Comparison of ENCODE assay signal across 29 cellular contexts in genomic region chr15:80308002-80308401, GRCh38. TPM values are rescaled to one million over a fixed set of nuclear protein-coding genes. Genes with fewer than 3 reads are reported as not detected.
A peak's percentile ranks its signal among the peaks of the same experiment; 100 is the strongest.
DNase-seq lines count a peak whose midpoint lies in the region; ATAC-seq lines count a peak whose summit lies in the region.
"Had no signal": no experiment of that assay in that cellular context is flagged by ENCODE, and none has a peak within 500 bp of the region (broad histone marks: within the 10 kb centered on the region; RNA-seq: fewer than 3 reads in every experiment).

No MANE protein-coding gene starts in this region.

- no peak overlapping the region for H3K27ac ChIP-seq in substantia nigra (ENCODE audit: low read depth, low read length, poor library complexity, severe bottlenecking)
- H3K27ac ChIP-seq: upper lobe of left lung had no signal

- DNase-seq in NCI-H1436 (lab: John Stamatoyannopoulos, UW), result peak; percentile 4
- DNase-seq in NCI-H1436 treated with DMSO at 0.1 percent for 48 hours (lab: John Stamatoyannopoulos, UW), result no peak
- DNase-seq in HuH-7.5 (ENCODE audit: low spot score), result peak; percentile 34
- peak; percentile 62 for DNase-seq in SK-N-DZ (ENCODE audit: low spot score)
- peak; percentile 21 for DNase-seq in left kidney (ENCODE audit: low read depth, low spot score)
- no peak for DNase-seq in substantia nigra (lab: John Stamatoyannopoulos, UW)
- no peak for DNase-seq in amygdala (lab: John Stamatoyannopoulos, UW)
- DNase-seq: 8988T; activated CD4-positive, alpha-beta T cell treated with anti-CD3 and anti-CD28 coated beads, Interleukin-2, amount 50 U/mL, for 48 hours; activated CD4-positive, CD25-positive, alpha-beta regulatory T cell; activated CD8-positive, alpha-beta memory T cell treated with anti-CD3 and anti-CD28 coated beads, Interleukin-2, amount 50 U/mL, for 4 hours; activated naive CD8-positive, alpha-beta T cell treated with anti-CD3 and anti-CD28 coated beads for 36 hours; AML-193; caudate nucleus; CD8-positive, alpha-beta T cell; DMS79; glutamatergic neuron; H7; naive thymus-derived CD8-positive, alpha-beta T cell; NCI-H1048; NCI-H2029 treated with DMSO at 0.1 percent for 48 hours; NCI-H446 treated with DMSO at 0.1 percent for 48 hours; retina; small intestine; stimulated activated CD4-positive, alpha-beta T cell treated with anti-CD3 and anti-CD28 coated beads, Interleukin-1b, Interleukin-23, amount 100 ng/mL, for 48 hours; T-helper 9 cell had no signal

- ATAC-seq in GM21528 (IDR thresholded peaks at IDR 0.05; ENCODE audit: low FRiP score, unreplicated experiment), result no peak
- ATAC-seq: CD8-positive, alpha-beta T cell; left lobe of liver; naive thymus-derived CD8-positive, alpha-beta T cell had no signal

RNA-seq across cellular contexts. Expression of gene CTXND1, which starts 56.0 kb away (rescaled TPM):
- not detected in 2 replicates for polyA plus RNA-seq in SK-N-DZ (2014; cell fraction: cytosol; rRNA removed)
- polyA plus RNA-seq in SK-N-DZ (2014; cell fraction: nucleus; rRNA removed), result not detected in 2 replicates
- polyA plus RNA-seq: naive thymus-derived CD8-positive, alpha-beta T cell had no signal

Comparison
In these comparisons a context has a peak if more than half of its experiments do, and no peak if none do; other contexts are left out.
1. DNase-seq: peak in NCI-H1436 (single experiment), HuH-7.5 (single experiment), SK-N-DZ (single experiment) and left kidney (single experiment); none in NCI-H1436 treated with DMSO at 0.1 percent for 48 hours (single experiment), substantia nigra (0 of 49) and amygdala (0 of 56).